ENCODE assay signal across 8 cellular contexts in the genomic region with DNA sequence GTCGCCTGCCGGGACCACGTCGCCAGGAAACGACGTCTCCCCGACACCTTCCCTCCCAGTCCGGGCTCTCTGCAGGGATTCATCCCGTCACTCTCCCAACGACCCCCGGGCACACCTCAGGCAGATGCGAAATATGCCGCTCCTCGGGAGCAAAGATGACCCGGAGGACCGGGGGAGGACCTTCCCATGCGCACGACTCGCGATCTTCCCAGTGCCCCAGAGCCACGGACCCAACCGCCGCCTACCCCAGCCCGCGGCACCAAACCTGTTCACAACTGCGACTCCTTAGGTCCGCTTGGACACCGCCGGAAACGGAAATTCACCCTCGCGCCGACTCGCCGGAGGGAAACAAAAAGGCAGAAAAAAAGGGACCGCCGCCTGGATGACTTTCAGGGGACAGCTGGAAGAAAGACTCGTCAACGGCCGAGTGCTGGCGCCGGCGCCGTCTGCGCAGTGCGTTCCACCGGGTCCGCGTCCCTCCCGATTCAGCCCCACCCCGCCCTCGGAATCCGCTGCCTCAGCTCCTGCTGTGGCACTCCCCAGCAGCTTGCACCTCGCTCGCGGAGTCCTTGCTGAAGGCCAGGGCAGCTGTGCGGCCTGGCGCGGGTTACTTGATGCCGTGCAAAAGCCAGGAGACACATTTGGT. TPM values are rescaled to one million over a fixed set of nuclear protein-coding genes. Genes with fewer than 3 reads are reported as not detected.
A peak's percentile ranks its signal among the peaks of the same experiment; 100 is the strongest.
DNase-seq lines count a peak whose midpoint lies in the region; ATAC-seq and TF ChIP-seq lines count a peak whose summit lies in the region.
"Not testable (repeated sequence)": the region's sequence is repeated elsewhere in the genome, so short reads cannot be mapped to it uniquely, and the experiment has no call there.

No MANE protein-coding gene starts in this region.

- not testable (repeated sequence) for H3K27me3 ChIP-seq in dorsolateral prefrontal cortex, right lobe of liver

- H3K4me3 ChIP-seq in dorsolateral prefrontal cortex (peak overlapping the region; percentile 50 to 95 (median 72)), right lobe of liver (peak overlapping the region; percentile 61 to 69 (median 66))

- peak; percentile 1 to 90 (median 76) for DNase-seq in C1 segment of cervical spinal cord (lab: John Stamatoyannopoulos, UW)
- DNase-seq in NCI-H748 (lab: John Stamatoyannopoulos, UW; ENCODE audit: unreplicated experiment), result peak; percentile 84
- peak; percentile 85 to 89 for DNase-seq in activated CD4-positive, alpha-beta T cell treated with anti-CD3 and anti-CD28 coated beads, Interleukin-2, amount 50 U/mL, for 48 hours
- DNase-seq in dorsolateral prefrontal cortex, result peak; percentile 55 to 94 (median 90)
- DNase-seq in right lobe of liver, result peak; percentile 82 to 94 (median 86)
- DNase-seq in stimulated activated CD4-positive, alpha-beta T cell treated with anti-CD3 and anti-CD28 coated beads, Interleukin-4, amount 100 ng/mL, for 1 hour, result peak; percentile 77

- intact Hi-C loops in dorsolateral prefrontal cortex (cut with DNase I); right lobe of liver (cut with DNase I): not testable (repeated sequence)

- TF ChIP-seq CTCF in dorsolateral prefrontal cortex (IDR thresholded peaks at IDR 0.05 in 54 of 56, conservative IDR thresholded peaks at IDR 0.05 in 2 of 56; ENCODE audit: low read depth in 1 of 56, partially characterized antibody in 56 of 56), result peak in 4 of 56 donors; percentile 0 to 30 (median 8)
- TF ChIP-seq CTCF in right lobe of liver (IDR thresholded peaks at IDR 0.05), result not testable (repeated sequence)

- not testable (repeated sequence) for H3K9me3 ChIP-seq in right lobe of liver

- peaks cover 0 to 14% (median 0%) of the 10 kb centered on the region in 4 donors for H3K4me1 ChIP-seq in right lobe of liver

- 0% methylated on average over 13 of the region's 60 CpGs for WGBS in right lobe of liver (ENCODE audit: insufficient coverage, low coverage, low lambda C conversion rate, missing lambda C conversion rate)

- TF ChIP-seq POLR2A in right lobe of liver (IDR thresholded peaks at IDR 0.05), result peak; percentile 71

- H3K36me3 ChIP-seq in right lobe of liver, result not testable (repeated sequence)

- H3K27ac ChIP-seq in dorsolateral prefrontal cortex (peak overlapping the region in 56 of 59 donors; percentile 39 to 96 (median 84)), right lobe of liver (peak overlapping the region; percentile 82 to 83 (median 83))

- ATAC-seq in GM19438 (IDR thresholded peaks at IDR 0.05; ENCODE audit: low read depth, unreplicated experiment) (peak; percentile 95), HG03558 (IDR thresholded peaks at IDR 0.05; ENCODE audit: extremely low read depth, unreplicated experiment) (peak; percentile 64), right lobe of liver (peak; percentile 75 to 87 (median 80))

RNA-seq across cellular contexts. Expression of gene AGAP9, which starts 29.9 kb away (rescaled TPM):
- total RNA-seq in dorsolateral prefrontal cortex (10 to 100 TPM in 109 of 120 experiments, 1 to 10 TPM in 11; 1.9 to 49.9 (median 20.5) TPM), right lobe of liver (10 to 100 TPM in 2 of 6 experiments, 1 to 10 TPM in 4; 6.1 to 13.3 (median 8.7) TPM)

Comparison
In these comparisons a context has a peak if more than half of its experiments do, and no peak if none do; other contexts are left out.
1. Peak in every context shown above with its lines: DNase-seq, ATAC-seq, H3K4me3 ChIP-seq and H3K27ac ChIP-seq.